1 cellular context compared by ENCODE assay signal in the genomic region with DNA sequence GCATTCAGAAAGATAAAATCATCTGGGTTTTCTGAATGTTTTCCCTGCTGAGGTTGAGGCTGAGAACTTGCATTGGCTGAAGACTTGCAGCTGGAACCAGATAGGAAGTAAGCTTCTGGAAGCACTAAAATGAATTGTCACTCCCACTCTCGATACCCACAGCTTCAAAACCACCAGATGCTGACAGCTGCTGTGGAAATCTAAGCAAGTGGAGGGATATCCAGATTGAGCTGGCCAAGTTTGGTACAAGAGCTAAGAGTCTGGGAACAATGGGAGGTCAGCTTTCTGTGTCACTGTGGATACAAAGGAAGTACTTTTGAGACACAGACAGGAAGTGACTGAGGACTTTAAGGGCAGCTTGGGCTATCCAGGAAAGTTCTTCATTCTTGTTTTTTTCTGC.
TF ChIP-seq lines count a peak whose summit lies in the region.

No MANE protein-coding gene starts in this region.

TF ChIP-seq in SK-N-SH treated with all-trans-retinoic acid at 6 μM for 48 hours, 23 proteins besides CTCF, POLR2A, EP300 and RAD21 (continued from another document):
- TF ChIP-seq POU6F1 (CRISPR knock-in tag; IDR thresholded peaks at IDR 0.05; ENCODE audit: borderline replicate concordance, low read depth) (no peak), BACH2 (CRISPR knock-in tag; IDR thresholded peaks at IDR 0.05; ENCODE audit: borderline replicate concordance) (no peak), ZFP30 (CRISPR knock-in tag; IDR thresholded peaks at IDR 0.05) (no peak), ZC3H10 (CRISPR knock-in tag; IDR thresholded peaks at IDR 0.05) (no peak), PPARA (CRISPR knock-in tag; IDR thresholded peaks at IDR 0.05; ENCODE audit: borderline replicate concordance) (no peak)
- TF ChIP-seq, protein P1, sequence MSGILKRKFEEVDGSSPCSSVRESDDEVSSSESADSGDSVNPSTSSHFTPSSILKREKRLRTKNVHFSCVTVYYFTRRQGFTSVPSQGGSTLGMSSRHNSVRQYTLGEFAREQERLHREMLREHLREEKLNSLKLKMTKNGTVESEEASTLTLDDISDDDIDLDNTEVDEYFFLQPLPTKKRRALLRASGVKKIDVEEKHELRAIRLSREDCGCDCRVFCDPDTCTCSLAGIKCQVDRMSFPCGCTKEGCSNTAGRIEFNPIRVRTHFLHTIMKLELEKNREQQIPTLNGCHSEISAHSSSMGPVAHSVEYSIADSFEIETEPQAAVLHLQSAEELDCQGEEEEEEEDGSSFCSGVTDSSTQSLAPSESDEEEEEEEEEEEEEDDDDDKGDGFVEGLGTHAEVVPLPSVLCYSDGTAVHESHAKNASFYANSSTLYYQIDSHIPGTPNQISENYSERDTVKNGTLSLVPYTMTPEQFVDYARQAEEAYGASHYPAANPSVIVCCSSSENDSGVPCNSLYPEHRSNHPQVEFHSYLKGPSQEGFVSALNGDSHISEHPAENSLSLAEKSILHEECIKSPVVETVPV (CRISPR knock-in tag; IDR thresholded peaks at IDR 0.05): no peak
